In the genomic region with DNA sequence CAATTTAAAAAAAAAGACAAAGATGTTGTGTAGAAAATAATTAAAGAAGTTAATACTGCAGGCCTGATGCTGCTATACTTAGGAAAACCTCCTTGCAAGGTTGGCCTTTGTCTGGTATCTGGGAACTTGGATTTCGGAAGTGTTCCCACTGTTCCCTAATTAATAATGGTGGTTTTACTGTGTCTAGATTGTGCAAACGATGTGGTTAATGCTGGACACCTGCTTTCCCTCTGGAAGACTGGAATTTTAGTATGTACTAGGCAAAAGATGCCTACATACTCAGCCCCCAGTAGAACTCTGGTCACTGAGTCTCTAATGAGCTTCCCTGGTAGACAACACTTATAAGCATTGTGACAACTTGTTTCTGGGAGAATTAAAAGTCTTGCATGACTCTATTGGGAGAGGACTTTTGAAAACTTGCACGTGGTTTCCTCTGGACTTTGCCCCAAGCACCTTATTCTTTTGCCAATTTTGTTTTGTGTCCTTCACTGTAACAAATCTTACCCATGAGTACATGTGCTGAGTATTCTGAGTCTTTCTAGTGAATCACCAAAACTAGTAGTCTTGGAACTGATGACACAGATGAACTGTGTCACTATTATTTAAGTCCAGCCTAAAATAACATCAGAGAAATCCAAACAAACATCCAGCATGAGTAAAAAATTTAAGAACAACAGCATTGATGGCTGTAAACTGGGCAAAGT, we compare ENCODE assay signal across 20 cellular contexts. TPM values are rescaled to one million over a fixed set of nuclear protein-coding genes. Genes with fewer than 3 reads are reported as not detected.
DNase-seq lines count a peak whose midpoint lies in the region; ATAC-seq, FAIRE-seq and TF ChIP-seq lines count a peak whose summit lies in the region.
"Had no signal": no experiment of that assay in that cellular context is flagged by ENCODE, and none has a peak within 500 bp of the region (broad histone marks: within the 10 kb centered on the region; RNA-seq: fewer than 3 reads in every experiment).

No MANE protein-coding gene starts in this region.

- H3K4me3 ChIP-seq in adipocyte (ENCODE audit: low read length) (no peak overlapping the region), neuronal stem cell (ENCODE audit: low read length in 2 of 2) (no peak overlapping the region)

- ATAC-seq in foreskin keratinocyte: peak; percentile 52

- peaks cover 10% of the 10 kb centered on the region for H3K4me1 ChIP-seq in adipocyte (ENCODE audit: control insufficient read depth, insufficient read depth, low read length)
- no peaks in the 10 kb centered on the region for H3K4me1 ChIP-seq in foreskin keratinocyte
- peaks cover 0 to 7% of the 10 kb centered on the region in 2 donors for H3K4me1 ChIP-seq in neuronal stem cell (ENCODE audit: control insufficient read depth in 2 of 2, insufficient read depth in 1 of 2, low read depth in 1 of 2, low read length in 2 of 2)

- no peak overlapping the region for H3K27ac ChIP-seq in foreskin keratinocyte
- H3K27ac ChIP-seq in neuronal stem cell (replicated peaks; ENCODE audit: low read length): no peak overlapping the region

- no peak overlapping the region for H3K18ac ChIP-seq in neuronal stem cell (ENCODE audit: low read length)

- H3K79me1 ChIP-seq in neuronal stem cell (ENCODE audit: low read depth, low read length): no peaks in the 10 kb centered on the region

- H3K27me3 ChIP-seq in adipocyte (replicated peaks; ENCODE audit: control insufficient read depth, insufficient read depth, low read length) (no peaks in the 10 kb centered on the region), foreskin keratinocyte (no peaks in the 10 kb centered on the region), neuronal stem cell (ENCODE audit: control insufficient read depth in 3 of 3, insufficient read depth in 3 of 3, low read depth in 1 of 3, low read length in 3 of 3) (no peaks in the 10 kb centered on the region)

- no peak for TF ChIP-seq CTCF in foreskin keratinocyte (conservative IDR thresholded peaks at IDR 0.05)

- no peak for FAIRE-seq in frontal cortex (lab: Jason Lieb, UNC)
- FAIRE-seq: GM12892, GM19239 had no signal

- no peak overlapping the region for H2BK12ac ChIP-seq in neuronal stem cell (ENCODE audit: low read length)

- H3K4ac ChIP-seq in neuronal stem cell (ENCODE audit: low read length): no peak overlapping the region

- H2BK120ac ChIP-seq in neuronal stem cell (ENCODE audit: low read depth, low read length): no peak overlapping the region

- WGBS in neuronal stem cell (ENCODE audit: extremely low coverage in 2 of 2, insufficient read length in 2 of 2, insufficient replicate concordance in 1 of 2), 2 donors: no CpG with 5 or more reads among the region's 3 CpGs

- no peak overlapping the region for H2AFZ ChIP-seq in neuronal stem cell (ENCODE audit: low read length)

- H3K23ac ChIP-seq in neuronal stem cell (ENCODE audit: low read depth, low read length, poor library complexity): no peak overlapping the region

- DNase-seq in DMS53 (lab: John Stamatoyannopoulos, UW) (peak; percentile 27), DMS53 treated with DMSO at 0.1 percent for 48 hours (lab: John Stamatoyannopoulos, UW; ENCODE audit: unreplicated experiment) (no peak), adipocyte (ENCODE audit: low read depth) (peak; percentile 48), foreskin keratinocyte (peak in 1 of 2 donors; percentile 48), stromal cell of bone marrow (ENCODE audit: low read depth) (peak; percentile 61), neuronal stem cell (ENCODE audit: low spot score) (no peak), frontal cortex (ENCODE audit: low spot score in 2 of 2) (no peak)
- no peak for DNase-seq in activated CD4-positive, alpha-beta T cell treated with anti-CD3 and anti-CD28 coated beads, Interleukin-2, amount 50 U/mL, for 1 hour
- DNase-seq: 8988T; activated B cell treated with CpG ODN at 0.5 μM for 24 hours; amygdala; DMS153; effector CD4-positive, alpha-beta T cell; H9; hippocampal formation; mesendoderm; NCI-H1694; retina had no signal

- no peak overlapping the region for H3K9ac ChIP-seq in adipocyte (ENCODE audit: low read length)
- no peak overlapping the region for H3K9ac ChIP-seq in neuronal stem cell (ENCODE audit: low read depth, low read length, poor library complexity)

- H2BK5ac ChIP-seq in neuronal stem cell (ENCODE audit: low read length): no peak overlapping the region

- no peak overlapping the region for H4K8ac ChIP-seq in neuronal stem cell (ENCODE audit: low read depth, low read length)

- H3K14ac ChIP-seq in neuronal stem cell (ENCODE audit: low read length): no peak overlapping the region

- H3K36me3 ChIP-seq in adipocyte (ENCODE audit: control insufficient read depth, insufficient read depth, low read length, severe bottlenecking) (no peaks in the 10 kb centered on the region), neuronal stem cell (replicated peaks in 1 of 2; ENCODE audit: control insufficient read depth in 2 of 2, insufficient read depth in 2 of 2, low read length in 2 of 2) (peaks cover 12 to 88% of the 10 kb centered on the region in 2 donors)

- no peak overlapping the region for H2BK15ac ChIP-seq in neuronal stem cell (ENCODE audit: low read length)

- no peak overlapping the region for H2AK5ac ChIP-seq in neuronal stem cell (ENCODE audit: low read depth, low read length)

- H3K9me3 ChIP-seq in adipocyte (ENCODE audit: control insufficient read depth, low read length): no peaks in the 10 kb centered on the region
- no peaks in the 10 kb centered on the region for H3K9me3 ChIP-seq in neuronal stem cell (replicated peaks in 1 of 2; ENCODE audit: control insufficient read depth in 2 of 2, insufficient read depth in 1 of 2, low read depth in 1 of 2, low read length in 2 of 2)

- no peak overlapping the region for H4K91ac ChIP-seq in neuronal stem cell (ENCODE audit: low read depth, low read length, poor library complexity)

- H3K4me2 ChIP-seq in neuronal stem cell (ENCODE audit: insufficient read depth, low read length, poor library complexity, severe bottlenecking): no peak overlapping the region

RNA-seq across cellular contexts. Expression of a gene that starts 40.4 kb away (rescaled TPM):
- total RNA-seq in foreskin keratinocyte: 6.8 and 8.4 TPM in 2 replicates
- polyA plus RNA-seq in foreskin keratinocyte: 2.2 and 2.7 TPM in 2 replicates
- polyA plus RNA-seq in neuronal stem cell (2013, experiment 1 of 2): 12.2 TPM
- polyA plus RNA-seq in neuronal stem cell (2013, experiment 2 of 2): 12.3 TPM
- 23.2 TPM for total RNA-seq in frontal cortex

RNA-seq across cellular contexts. Expression of a gene that starts 45.1 kb away (rescaled TPM):
- not detected in 2 replicates for total RNA-seq in foreskin keratinocyte
- 0.07 TPM in 1 of 2 replicates, not detected in the other for polyA plus RNA-seq in foreskin keratinocyte
- 0.13 TPM for polyA plus RNA-seq in neuronal stem cell (2013, experiment 1 of 2)
- 0.17 TPM for polyA plus RNA-seq in neuronal stem cell (2013, experiment 2 of 2)
- not detected for total RNA-seq in frontal cortex

Comparison
In these comparisons a context has a peak if more than half of its experiments do, and no peak if none do; other contexts are left out.
1. DNase-seq: peak in DMS53 (single experiment), adipocyte (single experiment) and stromal cell of bone marrow (single experiment); none in DMS53 treated with DMSO at 0.1 percent for 48 hours (single experiment), neuronal stem cell (single experiment), frontal cortex (0 of 2) and activated CD4-positive, alpha-beta T cell treated with anti-CD3 and anti-CD28 coated beads, Interleukin-2, amount 50 U/mL, for 1 hour (single experiment).